1 cellular context compared by ENCODE assay signal in the genomic region with DNA sequence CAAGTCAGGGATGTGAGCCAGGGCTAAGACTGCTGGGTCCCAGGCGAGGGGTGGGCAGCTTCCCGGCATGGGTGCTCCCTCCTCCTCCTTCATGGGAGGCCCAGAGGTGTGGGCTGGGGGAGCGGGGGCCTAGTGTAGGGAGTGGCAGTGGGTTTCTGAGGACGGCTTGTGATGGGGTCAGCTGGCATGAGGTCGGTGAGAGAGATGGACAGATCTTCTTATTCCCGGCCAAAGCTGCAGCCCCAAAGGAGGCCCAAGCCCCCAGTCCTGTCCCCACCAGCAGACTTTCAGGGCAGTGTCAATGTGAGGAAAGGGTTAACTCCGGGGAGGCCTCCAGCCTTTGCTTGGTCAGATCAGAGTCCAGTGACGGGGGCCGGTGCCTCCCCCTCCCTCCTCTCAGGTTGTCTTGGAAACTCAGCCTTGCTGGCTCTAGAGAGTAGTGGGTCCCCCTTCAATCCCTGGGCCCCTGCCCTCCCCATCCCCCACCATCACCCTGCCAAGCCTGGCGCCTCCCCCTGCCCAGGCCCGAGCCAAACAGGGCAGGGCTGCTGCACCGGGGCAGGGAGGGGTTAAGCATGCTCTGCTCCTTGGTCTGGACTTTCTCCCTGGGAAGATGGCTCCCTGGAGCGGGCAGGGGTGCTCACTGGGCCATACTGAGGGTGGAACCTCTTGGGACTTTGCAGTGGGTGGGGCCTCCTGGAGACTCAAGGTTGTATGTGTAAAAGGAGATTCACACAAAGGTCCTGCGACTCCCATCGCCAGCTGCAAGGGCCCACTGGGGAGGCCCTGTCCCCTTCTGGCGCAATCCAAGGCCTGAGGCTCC.
TF ChIP-seq lines count a peak whose summit lies in the region.

No MANE protein-coding gene starts in this region.

TF ChIP-seq in HepG2, 621 proteins besides CTCF, POLR2A, EP300 and RAD21 (continued from another document and continues in another):
- TF ChIP-seq, protein P1, sequence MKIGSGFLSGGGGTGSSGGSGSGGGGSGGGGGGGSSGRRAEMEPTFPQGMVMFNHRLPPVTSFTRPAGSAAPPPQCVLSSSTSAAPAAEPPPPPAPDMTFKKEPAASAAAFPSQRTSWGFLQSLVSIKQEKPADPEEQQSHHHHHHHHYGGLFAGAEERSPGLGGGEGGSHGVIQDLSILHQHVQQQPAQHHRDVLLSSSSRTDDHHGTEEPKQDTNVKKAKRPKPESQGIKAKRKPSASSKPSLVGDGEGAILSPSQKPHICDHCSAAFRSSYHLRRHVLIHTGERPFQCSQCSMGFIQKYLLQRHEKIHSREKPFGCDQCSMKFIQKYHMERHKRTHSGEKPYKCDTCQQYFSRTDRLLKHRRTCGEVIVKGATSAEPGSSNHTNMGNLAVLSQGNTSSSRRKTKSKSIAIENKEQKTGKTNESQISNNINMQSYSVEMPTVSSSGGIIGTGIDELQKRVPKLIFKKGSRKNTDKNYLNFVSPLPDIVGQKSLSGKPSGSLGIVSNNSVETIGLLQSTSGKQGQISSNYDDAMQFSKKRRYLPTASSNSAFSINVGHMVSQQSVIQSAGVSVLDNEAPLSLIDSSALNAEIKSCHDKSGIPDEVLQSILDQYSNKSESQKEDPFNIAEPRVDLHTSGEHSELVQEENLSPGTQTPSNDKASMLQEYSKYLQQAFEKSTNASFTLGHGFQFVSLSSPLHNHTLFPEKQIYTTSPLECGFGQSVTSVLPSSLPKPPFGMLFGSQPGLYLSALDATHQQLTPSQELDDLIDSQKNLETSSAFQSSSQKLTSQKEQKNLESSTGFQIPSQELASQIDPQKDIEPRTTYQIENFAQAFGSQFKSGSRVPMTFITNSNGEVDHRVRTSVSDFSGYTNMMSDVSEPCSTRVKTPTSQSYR (CRISPR knock-in tag; IDR thresholded peaks at IDR 0.05; ENCODE audit: borderline replicate concordance) = peak; percentile 97
- TF ChIP-seq JUND (CRISPR knock-in tag; IDR thresholded peaks at IDR 0.05) (peak; percentile 69; the same call in 1 of the 2 replicates), SAFB2 (CRISPR knock-in tag; IDR thresholded peaks at IDR 0.05; ENCODE audit: borderline replicate concordance, low read depth) (0 out of 2 replicates have a peak, but pooled peaks have one; percentile 47), SRSF9 (IDR thresholded peaks at IDR 0.05; ENCODE audit: borderline replicate concordance, insufficient read depth, low read depth, low read length, poor library complexity, severe bottlenecking) (no peak), NR2F2 (IDR thresholded peaks at IDR 0.05; ENCODE audit: borderline replicate concordance, low read depth) (peak; percentile 58; the same call in 1 of the 2 replicates), PREB (CRISPR knock-in tag; IDR thresholded peaks at IDR 0.05) (no peak), NAIF1 (CRISPR knock-in tag; IDR thresholded peaks at IDR 0.05; ENCODE audit: borderline replicate concordance) (peak; percentile 67; the same call in 1 of the 2 replicates), TEAD2 (CRISPR knock-in tag; IDR thresholded peaks at IDR 0.05) (no peak), KLF11 (CRISPR knock-in tag; IDR thresholded peaks at IDR 0.05) (no peak; the same call in 1 of the 2 replicates), ZNF30 (CRISPR knock-in tag; IDR thresholded peaks at IDR 0.05) (no peak), ZNF512 (CRISPR knock-in tag; IDR thresholded peaks at IDR 0.05) (no peak), ZNF576 (CRISPR knock-in tag; IDR thresholded peaks at IDR 0.05) (no peak), ZNF850 (CRISPR knock-in tag; conservative IDR thresholded peaks at IDR 0.05) (no peak), RFX1 (IDR thresholded peaks at IDR 0.05) (peak; percentile 52), ZNF12 (CRISPR knock-in tag; IDR thresholded peaks at IDR 0.05) (peak; percentile 66; the same call in 1 of the 2 replicates), ZNF496 (CRISPR knock-in tag; IDR thresholded peaks at IDR 0.05; ENCODE audit: insufficient replicate concordance) (no peak), ETV6 (CRISPR knock-in tag; conservative IDR thresholded peaks at IDR 0.05) (peak; percentile 70; the same call in 1 of the 2 replicates), NRL (CRISPR knock-in tag; IDR thresholded peaks at IDR 0.05; ENCODE audit: borderline replicate concordance) (peak; percentile 4; the same call in 1 of the 2 replicates), TBX3 (IDR thresholded peaks at IDR 0.05; ENCODE audit: borderline replicate concordance) (no peak), RFXAP (CRISPR knock-in tag; IDR thresholded peaks at IDR 0.05; ENCODE audit: borderline replicate concordance) (peak; percentile 92; the same call in 1 of the 2 replicates), CREM (IDR thresholded peaks at IDR 0.05) (peak; percentile 83), CREM (CRISPR knock-in tag; IDR thresholded peaks at IDR 0.05) (no peak), ELF3 (CRISPR knock-in tag; IDR thresholded peaks at IDR 0.05) (peak; percentile 56; the same call in 1 of the 2 replicates), ZNF367 (CRISPR knock-in tag; IDR thresholded peaks at IDR 0.05; ENCODE audit: borderline replicate concordance) (peak; percentile 40; the same call in 1 of the 2 replicates), ZNF34 (CRISPR knock-in tag; IDR thresholded peaks at IDR 0.05; ENCODE audit: borderline replicate concordance) (no peak), MIER3 (CRISPR knock-in tag; IDR thresholded peaks at IDR 0.05; ENCODE audit: borderline replicate concordance) (peak; percentile 66), ATRX (CRISPR knock-in tag; IDR thresholded peaks at IDR 0.05; ENCODE audit: borderline replicate concordance) (no peak), MYNN (CRISPR knock-in tag; IDR thresholded peaks at IDR 0.05; ENCODE audit: low read depth) (no peak)
- TF ChIP-seq, protein P2, sequence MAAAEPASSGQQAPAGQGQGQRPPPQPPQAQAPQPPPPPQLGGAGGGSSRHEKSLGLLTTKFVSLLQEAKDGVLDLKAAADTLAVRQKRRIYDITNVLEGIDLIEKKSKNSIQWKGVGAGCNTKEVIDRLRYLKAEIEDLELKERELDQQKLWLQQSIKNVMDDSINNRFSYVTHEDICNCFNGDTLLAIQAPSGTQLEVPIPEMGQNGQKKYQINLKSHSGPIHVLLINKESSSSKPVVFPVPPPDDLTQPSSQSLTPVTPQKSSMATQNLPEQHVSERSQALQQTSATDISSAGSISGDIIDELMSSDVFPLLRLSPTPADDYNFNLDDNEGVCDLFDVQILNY (CRISPR knock-in tag; conservative IDR thresholded peaks at IDR 0.05) = no peak
- TF ChIP-seq, protein P3, sequence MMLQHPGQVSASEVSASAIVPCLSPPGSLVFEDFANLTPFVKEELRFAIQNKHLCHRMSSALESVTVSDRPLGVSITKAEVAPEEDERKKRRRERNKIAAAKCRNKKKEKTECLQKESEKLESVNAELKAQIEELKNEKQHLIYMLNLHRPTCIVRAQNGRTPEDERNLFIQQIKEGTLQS (CRISPR knock-in tag; IDR thresholded peaks at IDR 0.05) = no peak
- TF ChIP-seq, protein P4, sequence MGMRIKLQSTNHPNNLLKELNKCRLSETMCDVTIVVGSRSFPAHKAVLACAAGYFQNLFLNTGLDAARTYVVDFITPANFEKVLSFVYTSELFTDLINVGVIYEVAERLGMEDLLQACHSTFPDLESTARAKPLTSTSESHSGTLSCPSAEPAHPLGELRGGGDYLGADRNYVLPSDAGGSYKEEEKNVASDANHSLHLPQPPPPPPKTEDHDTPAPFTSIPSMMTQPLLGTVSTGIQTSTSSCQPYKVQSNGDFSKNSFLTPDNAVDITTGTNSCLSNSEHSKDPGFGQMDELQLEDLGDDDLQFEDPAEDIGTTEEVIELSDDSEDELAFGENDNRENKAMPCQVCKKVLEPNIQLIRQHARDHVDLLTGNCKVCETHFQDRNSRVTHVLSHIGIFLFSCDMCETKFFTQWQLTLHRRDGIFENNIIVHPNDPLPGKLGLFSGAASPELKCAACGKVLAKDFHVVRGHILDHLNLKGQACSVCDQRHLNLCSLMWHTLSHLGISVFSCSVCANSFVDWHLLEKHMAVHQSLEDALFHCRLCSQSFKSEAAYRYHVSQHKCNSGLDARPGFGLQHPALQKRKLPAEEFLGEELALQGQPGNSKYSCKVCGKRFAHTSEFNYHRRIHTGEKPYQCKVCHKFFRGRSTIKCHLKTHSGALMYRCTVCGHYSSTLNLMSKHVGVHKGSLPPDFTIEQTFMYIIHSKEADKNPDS (CRISPR knock-in tag; IDR thresholded peaks at IDR 0.05) = no peak
- TF ChIP-seq, protein P5, sequence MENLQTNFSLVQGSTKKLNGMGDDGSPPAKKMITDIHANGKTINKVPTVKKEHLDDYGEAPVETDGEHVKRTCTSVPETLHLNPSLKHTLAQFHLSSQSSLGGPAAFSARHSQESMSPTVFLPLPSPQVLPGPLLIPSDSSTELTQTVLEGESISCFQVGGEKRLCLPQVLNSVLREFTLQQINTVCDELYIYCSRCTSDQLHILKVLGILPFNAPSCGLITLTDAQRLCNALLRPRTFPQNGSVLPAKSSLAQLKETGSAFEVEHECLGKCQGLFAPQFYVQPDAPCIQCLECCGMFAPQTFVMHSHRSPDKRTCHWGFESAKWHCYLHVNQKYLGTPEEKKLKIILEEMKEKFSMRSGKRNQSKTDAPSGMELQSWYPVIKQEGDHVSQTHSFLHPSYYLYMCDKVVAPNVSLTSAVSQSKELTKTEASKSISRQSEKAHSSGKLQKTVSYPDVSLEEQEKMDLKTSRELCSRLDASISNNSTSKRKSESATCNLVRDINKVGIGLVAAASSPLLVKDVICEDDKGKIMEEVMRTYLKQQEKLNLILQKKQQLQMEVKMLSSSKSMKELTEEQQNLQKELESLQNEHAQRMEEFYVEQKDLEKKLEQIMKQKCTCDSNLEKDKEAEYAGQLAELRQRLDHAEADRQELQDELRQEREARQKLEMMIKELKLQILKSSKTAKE (CRISPR knock-in tag; IDR thresholded peaks at IDR 0.05; ENCODE audit: borderline replicate concordance) = no peak; the same call in none of the 2 replicates
- TF ChIP-seq, protein P6, sequence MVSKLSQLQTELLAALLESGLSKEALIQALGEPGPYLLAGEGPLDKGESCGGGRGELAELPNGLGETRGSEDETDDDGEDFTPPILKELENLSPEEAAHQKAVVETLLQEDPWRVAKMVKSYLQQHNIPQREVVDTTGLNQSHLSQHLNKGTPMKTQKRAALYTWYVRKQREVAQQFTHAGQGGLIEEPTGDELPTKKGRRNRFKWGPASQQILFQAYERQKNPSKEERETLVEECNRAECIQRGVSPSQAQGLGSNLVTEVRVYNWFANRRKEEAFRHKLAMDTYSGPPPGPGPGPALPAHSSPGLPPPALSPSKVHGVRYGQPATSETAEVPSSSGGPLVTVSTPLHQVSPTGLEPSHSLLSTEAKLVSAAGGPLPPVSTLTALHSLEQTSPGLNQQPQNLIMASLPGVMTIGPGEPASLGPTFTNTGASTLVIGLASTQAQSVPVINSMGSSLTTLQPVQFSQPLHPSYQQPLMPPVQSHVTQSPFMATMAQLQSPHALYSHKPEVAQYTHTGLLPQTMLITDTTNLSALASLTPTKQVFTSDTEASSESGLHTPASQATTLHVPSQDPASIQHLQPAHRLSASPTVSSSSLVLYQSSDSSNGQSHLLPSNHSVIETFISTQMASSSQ (IDR thresholded peaks at IDR 0.05; ENCODE audit: low read depth) = peak; percentile 21; the same call in 1 of the 2 replicates
- TF ChIP-seq, protein P6 (CRISPR knock-in tag; IDR thresholded peaks at IDR 0.05; ENCODE audit: borderline replicate concordance) = peak; percentile 69; the same call in 1 of the 2 replicates
- TF ChIP-seq, protein P7, sequence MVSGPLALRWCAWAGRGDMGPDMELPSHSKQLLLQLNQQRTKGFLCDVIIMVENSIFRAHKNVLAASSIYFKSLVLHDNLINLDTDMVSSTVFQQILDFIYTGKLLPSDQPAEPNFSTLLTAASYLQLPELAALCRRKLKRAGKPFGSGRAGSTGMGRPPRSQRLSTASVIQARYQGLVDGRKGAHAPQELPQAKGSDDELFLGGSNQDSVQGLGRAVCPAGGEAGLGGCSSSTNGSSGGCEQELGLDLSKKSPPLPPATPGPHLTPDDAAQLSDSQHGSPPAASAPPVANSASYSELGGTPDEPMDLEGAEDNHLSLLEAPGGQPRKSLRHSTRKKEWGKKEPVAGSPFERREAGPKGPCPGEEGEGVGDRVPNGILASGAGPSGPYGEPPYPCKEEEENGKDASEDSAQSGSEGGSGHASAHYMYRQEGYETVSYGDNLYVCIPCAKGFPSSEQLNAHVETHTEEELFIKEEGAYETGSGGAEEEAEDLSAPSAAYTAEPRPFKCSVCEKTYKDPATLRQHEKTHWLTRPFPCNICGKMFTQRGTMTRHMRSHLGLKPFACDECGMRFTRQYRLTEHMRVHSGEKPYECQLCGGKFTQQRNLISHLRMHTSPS (CRISPR knock-in tag; IDR thresholded peaks at IDR 0.05; ENCODE audit: low read depth) = peak; percentile 97
